9 cellular contexts compared by ENCODE assay signal in genomic region chr16:68417711-68418301, GRCh38. TPM values are rescaled to one million over a fixed set of nuclear protein-coding genes. Genes with fewer than 3 reads are reported as not detected.
DNase-seq lines count a peak whose midpoint lies in the region; ATAC-seq, FAIRE-seq and TF ChIP-seq lines count a peak whose summit lies in the region.
"Had no signal": no experiment of that assay in that cellular context is flagged by ENCODE, and none has a peak within 500 bp of the region (broad histone marks: within the 10 kb centered on the region; RNA-seq: fewer than 3 reads in every experiment).

No MANE protein-coding gene starts in this region.

- peak overlapping the region; percentile 67 for H3K4me3 Mint-ChIP-seq in stimulated activated memory B cell treated with anti-CD40 and anti-IgM and Interleukin-4, amounts not matched to agents 10 μg/mL and 1 μg/mL and 100 μg/mL, for 72 hours

- no peaks in the 10 kb centered on the region for H3K27me3 Mint-ChIP-seq in stimulated activated memory B cell treated with anti-CD40 and anti-IgM and Interleukin-4, amounts not matched to agents 10 μg/mL and 1 μg/mL and 100 μg/mL, for 72 hours

- H3K36me3 Mint-ChIP-seq in stimulated activated memory B cell treated with anti-CD40 and anti-IgM and Interleukin-4, amounts not matched to agents 10 μg/mL and 1 μg/mL and 100 μg/mL, for 72 hours: no peaks in the 10 kb centered on the region

- DNase-seq in NCI-H226: peak; percentile 63
- DNase-seq in activated CD8-positive, alpha-beta memory T cell treated with anti-CD3 and anti-CD28 coated beads, Interleukin-2, amount 50 U/mL, for 4 hours: peak; percentile 66
- peak; percentile 19 for DNase-seq in kidney glomerular epithelial cell (lab: John Stamatoyannopoulos, UW)
- DNase-seq in frontal cortex (ENCODE audit: low spot score in 2 of 2): no peak
- DNase-seq: IMR-90 had no signal

- H3K4me1 Mint-ChIP-seq in stimulated activated memory B cell treated with anti-CD40 and anti-IgM and Interleukin-4, amounts not matched to agents 10 μg/mL and 1 μg/mL and 100 μg/mL, for 72 hours: peaks cover 31% of the 10 kb centered on the region

- ATAC-seq in GM18505 (IDR thresholded peaks at IDR 0.05; ENCODE audit: unreplicated experiment) (peak; percentile 70), HG02852 (IDR thresholded peaks at IDR 0.05; ENCODE audit: unreplicated experiment) (peak; percentile 76), SK-N-SH treated with all-trans-retinoic acid at 6 μM for 48 hours (no peak)
- ATAC-seq in stimulated activated memory B cell treated with anti-CD40 and anti-IgM and Interleukin-4, amounts not matched to agents 10 μg/mL and 1 μg/mL and 100 μg/mL, for 72 hours: peak; percentile 89

- no peaks in the 10 kb centered on the region for H3K9me3 Mint-ChIP-seq in stimulated activated memory B cell treated with anti-CD40 and anti-IgM and Interleukin-4, amounts not matched to agents 10 μg/mL and 1 μg/mL and 100 μg/mL, for 72 hours

- TF ChIP-seq POLR2A in GM18505 (IDR thresholded peaks at IDR 0.05; ENCODE audit: borderline replicate concordance, extremely low read depth, insufficient read depth, insufficient read length): no peak

- H3K27ac Mint-ChIP-seq in stimulated activated memory B cell treated with anti-CD40 and anti-IgM and Interleukin-4, amounts not matched to agents 10 μg/mL and 1 μg/mL and 100 μg/mL, for 72 hours: peak overlapping the region; percentile 64

- FAIRE-seq in frontal cortex (lab: Jason Lieb, UNC): no peak

TF ChIP-seq in SK-N-SH treated with all-trans-retinoic acid at 6 μM for 48 hours, 23 proteins besides CTCF, POLR2A, EP300 and RAD21:
- no peak for TF ChIP-seq ZNF70 (CRISPR knock-in tag; IDR thresholded peaks at IDR 0.05)
- TF ChIP-seq TSHZ2 (CRISPR knock-in tag; IDR thresholded peaks at IDR 0.05): no peak
- TF ChIP-seq ISL1 (CRISPR knock-in tag; IDR thresholded peaks at IDR 0.05): no peak
- TF ChIP-seq BACH2 (CRISPR knock-in tag; IDR thresholded peaks at IDR 0.05; ENCODE audit: borderline replicate concordance): no peak
- no peak for TF ChIP-seq ZFP30 (CRISPR knock-in tag; IDR thresholded peaks at IDR 0.05)
- TF ChIP-seq ZFP3 (CRISPR knock-in tag; IDR thresholded peaks at IDR 0.05): no peak
- no peak for TF ChIP-seq ARNTL (CRISPR knock-in tag; IDR thresholded peaks at IDR 0.05; ENCODE audit: borderline replicate concordance, low read depth)
- no peak for TF ChIP-seq CSDC2 (CRISPR knock-in tag; IDR thresholded peaks at IDR 0.05)
- no peak for TF ChIP-seq PATZ1 (CRISPR knock-in tag; IDR thresholded peaks at IDR 0.05; ENCODE audit: borderline replicate concordance)
- TF ChIP-seq POU6F1 (CRISPR knock-in tag; IDR thresholded peaks at IDR 0.05; ENCODE audit: borderline replicate concordance, low read depth): no peak
- TF ChIP-seq TCF4 (CRISPR knock-in tag; IDR thresholded peaks at IDR 0.05; ENCODE audit: borderline replicate concordance): no peak
- no peak for TF ChIP-seq OSR1 (CRISPR knock-in tag; IDR thresholded peaks at IDR 0.05)
- TF ChIP-seq ESRRG (CRISPR knock-in tag; IDR thresholded peaks at IDR 0.05): no peak
- no peak for TF ChIP-seq RARB (CRISPR knock-in tag; IDR thresholded peaks at IDR 0.05)
- no peak for TF ChIP-seq ZC3H10 (CRISPR knock-in tag; IDR thresholded peaks at IDR 0.05)

RNA-seq across cellular contexts. Expression of gene SMPD3, which starts 30.5 kb away (rescaled TPM):
- 64.8 TPM for total RNA-seq in frontal cortex
- total RNA-seq: IMR-90 had no signal

Comparison
In these comparisons a context has a peak if more than half of its experiments do, and no peak if none do; other contexts are left out.
1. DNase-seq: peak in NCI-H226 (single experiment), activated CD8-positive, alpha-beta memory T cell treated with anti-CD3 and anti-CD28 coated beads, Interleukin-2, amount 50 U/mL, for 4 hours (single experiment) and kidney glomerular epithelial cell (single experiment); none in frontal cortex (0 of 2).